25 cellular contexts compared by ENCODE assay signal in the genomic region with DNA sequence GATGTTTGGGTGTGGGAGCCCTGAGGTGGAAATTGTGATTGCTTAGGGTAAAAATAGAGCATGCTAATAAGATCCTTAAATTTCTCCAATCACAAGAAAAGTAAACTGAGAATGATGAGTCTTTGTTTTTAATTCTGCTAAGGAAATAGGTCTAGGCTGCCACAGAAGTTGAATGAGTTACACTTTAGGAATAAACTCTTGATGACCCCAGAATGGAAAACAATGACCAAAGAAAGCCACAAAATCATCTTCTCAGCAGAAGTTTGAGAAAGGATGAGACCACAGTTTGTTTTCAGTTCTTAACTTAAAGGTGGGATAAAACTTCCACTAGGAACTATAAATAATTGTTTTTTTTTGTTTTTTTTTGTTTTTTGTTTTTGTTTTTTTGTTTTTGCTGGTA.
"Had no signal": no experiment of that assay in that cellular context is flagged by ENCODE, and none has a peak within 500 bp of the region (broad histone marks: within the 10 kb centered on the region; RNA-seq: fewer than 3 reads in every experiment).

No MANE protein-coding gene starts in this region.

- H3K27me3 Mint-ChIP-seq: activated naive CD4-positive, alpha-beta T cell treated with anti-CD3 and anti-CD28 coated beads, Interleukin-2, amount 10 ng/mL, durations not matched to agents 7 days and 5 days had no signal

- H3K4me3 ChIP-seq: hepatocyte, pancreas, psoas muscle, tibial artery had no signal

- H3K9me3 Mint-ChIP-seq: brain; dendritic cell treated with granulocyte-macrophage colony-stimulating factor and Interleukin-4, amounts not matched to agents 40 ng/mL and 50 ng/mL, for 4 days; immature natural killer cell; memory B cell; nephron; T-helper 1 cell treated with Interleukin-12 subunit alpha and Interleukin-12 subunit beta and Interleukin-4 antibody, amounts not matched to agents 30 μg/mL and 1 μg/mL, for 36 hours had no signal

- H2AFZ ChIP-seq: hepatocyte had no signal

- H3K4me2 ChIP-seq: hepatocyte had no signal

- H3K9me3 ChIP-seq: neutrophil, pancreas, psoas muscle, tibial artery had no signal

- H3K36me3 Mint-ChIP-seq: brain, memory B cell had no signal

- H3K79me2 ChIP-seq: hepatocyte had no signal

- FAIRE-seq: frontal cortex, pancreas had no signal

- H3K27ac Mint-ChIP-seq: activated naive CD4-positive, alpha-beta T cell treated with anti-CD3 and anti-CD28 coated beads, Interleukin-2, amount 10 ng/mL, durations not matched to agents 7 days and 5 days; activated T-cell treated with anti-CD3 and anti-CD28 coated beads, Interleukin-2, amount 50 U/mL, for 72 hours; brain; dendritic cell treated with granulocyte-macrophage colony-stimulating factor and Interleukin-4, amounts not matched to agents 40 ng/mL and 50 ng/mL, for 4 days; immature natural killer cell; memory B cell; nephron; T-helper 1 cell treated with Interleukin-12 subunit alpha and Interleukin-12 subunit beta and Interleukin-4 antibody, amounts not matched to agents 30 μg/mL and 1 μg/mL, for 36 hours had no signal

- H3K36me3 ChIP-seq: neutrophil, pancreas, tibial artery had no signal

- DNase-seq: activated CD4-positive, alpha-beta T cell treated with anti-CD3 and anti-CD28 coated beads for 4 hours; activated CD4-positive, alpha-beta T cell treated with anti-CD3 and anti-CD28 coated beads, Interleukin-2, amount 50 U/mL, for 48 hours; activated CD4-positive, CD25-positive, alpha-beta regulatory T cell; activated effector memory CD4-positive, alpha-beta T cell treated with Interleukin-2 at 50 U/mL for 16 hours; activated naive CD4-positive, alpha-beta T cell treated with anti-CD3 and anti-CD28 coated beads, Interleukin-2, amount 10 ng/mL, durations not matched to agents 7 days and 5 days; activated T-cell treated with anti-CD3 and anti-CD28 coated beads, Interleukin-2, amount 50 U/mL, for 72 hours; effector CD4-positive, alpha-beta T cell; glutamatergic neuron; immature natural killer cell; pancreas; psoas muscle; right cardiac atrium; stimulated activated CD4-positive, alpha-beta T cell treated with anti-CD3 and anti-CD28 coated beads, Interleukin-12 subunit alpha, Interleukin-12 subunit beta, amount 100 ng/mL, for 4 hours; stimulated activated CD4-positive, alpha-beta T cell treated with anti-CD3 and anti-CD28 coated beads, Interleukin-4, amount 100 ng/mL, for 4 hours; stimulated activated naive CD8-positive, alpha-beta T cell treated with anti-CD3 and anti-CD28 coated beads, Interleukin-15, Interleukin-2, amounts not matched to agents 100 U/mL and 50 U/mL, for 24 hours; substantia nigra; tibial artery had no signal

- H3K4me3 Mint-ChIP-seq: activated naive CD4-positive, alpha-beta T cell treated with anti-CD3 and anti-CD28 coated beads, Interleukin-2, amount 10 ng/mL, durations not matched to agents 7 days and 5 days; activated T-cell treated with anti-CD3 and anti-CD28 coated beads, Interleukin-2, amount 50 U/mL, for 72 hours; brain; dendritic cell treated with granulocyte-macrophage colony-stimulating factor and Interleukin-4, amounts not matched to agents 40 ng/mL and 50 ng/mL, for 4 days; immature natural killer cell; memory B cell; nephron; T-helper 1 cell treated with Interleukin-12 subunit alpha and Interleukin-12 subunit beta and Interleukin-4 antibody, amounts not matched to agents 30 μg/mL and 1 μg/mL, for 36 hours had no signal

- H3K27ac ChIP-seq: hepatocyte, neutrophil, pancreas, psoas muscle, tibial artery had no signal

- H3K27me3 ChIP-seq: hepatocyte, neutrophil, pancreas, tibial artery had no signal

- ATAC-seq: activated T-cell treated with anti-CD3 and anti-CD28 coated beads, Interleukin-2, amount 50 U/mL, for 72 hours; pancreas; psoas muscle; right cardiac atrium; stimulated activated naive CD8-positive, alpha-beta T cell treated with anti-CD3 and anti-CD28 coated beads, Interleukin-15, Interleukin-2, amounts not matched to agents 100 U/mL and 50 U/mL, for 24 hours had no signal
